In genomic region chr6:18264338-18265098, GRCh38 we compare ENCODE assay signal across 1 cellular context.
TF ChIP-seq lines count a peak whose summit lies in the region.

Gene DEK, minus strand, starts transcription at chr6:18264530. Its CDS starts 543 bp downstream, at chr6:18263987.

TF ChIP-seq in K562, 482 proteins besides CTCF, POLR2A, EP300 and RAD21 (continued from another document and continues in another):
- TF ChIP-seq ILK (tag; IDR thresholded peaks at IDR 0.05; ENCODE audit: borderline replicate concordance, low read depth) (no peak), MBD1 (CRISPR knock-in tag; IDR thresholded peaks at IDR 0.05) (no peak), SMC3 (conservative IDR thresholded peaks at IDR 0.05; ENCODE audit: insufficient read depth, low read depth, low read length) (0 out of 2 replicates have a peak, but pooled peaks have one; percentile 14), RFX1 (IDR thresholded peaks at IDR 0.05) (no peak), NR3C1 (CRISPR knock-in tag; IDR thresholded peaks at IDR 0.05) (no peak), POLR2B (IDR thresholded peaks at IDR 0.05; ENCODE audit: low read depth, partially characterized antibody) (no peak), CTCFL (IDR thresholded peaks at IDR 0.05; ENCODE audit: borderline replicate concordance, insufficient read depth, low read depth, low read length, poor library complexity, severe bottlenecking) (peak; percentile 87), CEBPB (tag; IDR thresholded peaks at IDR 0.05) (no peak), OTX1 (CRISPR knock-in tag; IDR thresholded peaks at IDR 0.05) (no peak), PTRF (tag; IDR thresholded peaks at IDR 0.05) (no peak), C11orf30 (IDR thresholded peaks at IDR 0.05; ENCODE audit: low read depth) (no peak), BCOR (IDR thresholded peaks at IDR 0.05) (peak; percentile 31; the same call in 1 of the 2 replicates), PRPF4 (IDR thresholded peaks at IDR 0.05; ENCODE audit: insufficient read depth, low read depth, low read length, poor library complexity, severe bottlenecking) (peak; percentile 85), ATF3 (IDR thresholded peaks at IDR 0.05) (no peak), ATF3 (CRISPR knock-in tag; conservative IDR thresholded peaks at IDR 0.05) (no peak), TFE3 (CRISPR knock-in tag; IDR thresholded peaks at IDR 0.05) (no peak), ZNF764 (CRISPR knock-in tag; IDR thresholded peaks at IDR 0.05; ENCODE audit: low read depth) (no peak), ZNF408 (CRISPR knock-in tag; IDR thresholded peaks at IDR 0.05; ENCODE audit: low read depth) (no peak), NFXL1 (CRISPR knock-in tag; IDR thresholded peaks at IDR 0.05) (no peak), CEBPZ (IDR thresholded peaks at IDR 0.05; ENCODE audit: borderline replicate concordance, low read depth, low read length) (no peak), SUPT5H (IDR thresholded peaks at IDR 0.05) (no peak), MYNN (IDR thresholded peaks at IDR 0.05) (no peak), MYNN (CRISPR knock-in tag; IDR thresholded peaks at IDR 0.05) (no peak), BCL6 (CRISPR knock-in tag; IDR thresholded peaks at IDR 0.05) (no peak), DACH1 (IDR thresholded peaks at IDR 0.05; ENCODE audit: partially characterized antibody) (no peak), HOMEZ (CRISPR knock-in tag; IDR thresholded peaks at IDR 0.05) (no peak), KAT8 (IDR thresholded peaks at IDR 0.05; ENCODE audit: low read depth) (no peak), E2F3 (CRISPR knock-in tag; IDR thresholded peaks at IDR 0.05) (no peak; the same call in 1 of the 2 replicates), NBN (IDR thresholded peaks at IDR 0.05; ENCODE audit: low read depth) (peak; percentile 44; the same call in 1 of the 2 replicates), XRCC3 (IDR thresholded peaks at IDR 0.05) (no peak), SMARCA5 (IDR thresholded peaks at IDR 0.05) (no peak), GTF2F1 (IDR thresholded peaks at IDR 0.05; ENCODE audit: low read depth, low read length) (no peak), STAT5A (IDR thresholded peaks at IDR 0.05; ENCODE audit: borderline replicate concordance, low read length) (no peak; the same call in 1 of the 2 replicates), KAT7 (CRISPR knock-in tag; IDR thresholded peaks at IDR 0.05; ENCODE audit: borderline replicate concordance) (no peak; the same call in 1 of the 2 replicates), IFI16 (CRISPR knock-in tag; IDR thresholded peaks at IDR 0.05) (no peak), MCM3 (IDR thresholded peaks at IDR 0.05) (no peak), ZBTB43 (CRISPR knock-in tag; IDR thresholded peaks at IDR 0.05) (no peak), ZBTB2 (IDR thresholded peaks at IDR 0.05) (peak; percentile 42), ZNF347 (CRISPR knock-in tag; IDR thresholded peaks at IDR 0.05; ENCODE audit: low read depth) (no peak), TFAP4 (CRISPR knock-in tag; IDR thresholded peaks at IDR 0.05; ENCODE audit: borderline replicate concordance) (peak; percentile 60; the same call in 1 of the 2 replicates)
